15 cellular contexts compared by ENCODE assay signal in the genomic region with DNA sequence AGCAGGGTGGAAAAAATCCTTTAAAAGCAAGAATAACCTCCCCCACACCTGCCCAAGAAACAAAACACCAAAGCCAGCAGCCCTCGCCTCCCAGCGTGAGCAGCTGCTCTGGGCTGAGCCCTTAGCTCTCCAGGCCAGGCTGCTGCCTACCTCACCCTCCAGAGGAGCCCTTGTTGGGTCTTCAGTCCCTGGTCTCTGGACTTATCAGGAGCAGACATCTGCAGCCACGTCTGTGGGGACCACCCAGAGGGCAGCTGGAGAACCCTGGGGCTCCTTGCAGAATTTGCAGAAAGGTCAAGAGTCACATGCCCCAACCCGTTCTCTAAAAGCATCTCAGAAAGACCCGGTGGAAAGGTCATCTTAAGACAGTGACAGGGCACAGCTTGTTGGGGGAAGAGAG.
DNase-seq lines count a peak whose midpoint lies in the region; ATAC-seq, FAIRE-seq and TF ChIP-seq lines count a peak whose summit lies in the region.
"Had no signal": no experiment of that assay in that cellular context is flagged by ENCODE, and none has a peak within 500 bp of the region (broad histone marks: within the 10 kb centered on the region; RNA-seq: fewer than 3 reads in every experiment).

No MANE protein-coding gene starts in this region.

- H4K91ac ChIP-seq in neuronal stem cell (ENCODE audit: low read depth, low read length, poor library complexity) = no peak overlapping the region

- no peak overlapping the region for H3K14ac ChIP-seq in neuronal stem cell (ENCODE audit: low read length)

- H2BK120ac ChIP-seq in neuronal stem cell (ENCODE audit: low read depth, low read length) = no peak overlapping the region

- DNase-seq in NCI-H146 treated with DMSO at 0.1 percent for 48 hours (lab: John Stamatoyannopoulos, UW; ENCODE audit: unreplicated experiment) (peak; percentile 82), neuronal stem cell (ENCODE audit: low spot score) (peak; percentile 61), HTR-8/SVneo (ENCODE audit: insufficient read length, low spot score) (no peak), spleen (no peak)
- DNase-seq: activated naive CD4-positive, alpha-beta T cell; effector memory CD4-positive, alpha-beta T cell; immature natural killer cell; NCI-H1048; stimulated activated CD4-positive, alpha-beta T cell treated with anti-CD3 and anti-CD28 coated beads, Interleukin-2, amount 100 ng/mL, for 48 hours had no signal

- WGBS in ectodermal cell, 2 experiments = 3 to 6% methylated on average over 5 of the region's 5 CpGs
- no CpG with 5 or more reads among the region's 5 CpGs for WGBS in neuronal stem cell (ENCODE audit: extremely low coverage in 2 of 2, insufficient read length in 2 of 2, insufficient replicate concordance in 1 of 2), 2 donors
- WGBS in spleen, 5 donors = 54 to 72% (median 60%) methylated on average over 5 of the region's 5 CpGs

- H3K4me2 ChIP-seq in neuronal stem cell (ENCODE audit: insufficient read depth, low read length, poor library complexity, severe bottlenecking) = no peak overlapping the region
- H3K4me2 ChIP-seq: BLaER1 treated with 17β-estradiol and CSF1 and Interleukin-3, amounts not matched to agents 10 nM and 100 nM had no signal

- CTCF ChIA-PET in HEK293 (lab: Yijun Ruan, JAX) = interaction anchor here (0.7 to 1.3 kb wide), 2 partner anchors 122 to 125 kb away, joined by 3 to 4 read pairs; no protein-coding TSS in a partner anchor

- TF ChIP-seq CTCF in HEK293 (tag by site-specific recombination; IDR thresholded peaks at IDR 0.05) = no peak
- TF ChIP-seq CTCF in spleen (IDR thresholded peaks at IDR 0.05 in 8 of 11, conservative IDR thresholded peaks at IDR 0.05 in 3 of 11) = no peak

- intact Hi-C loops in spleen (cut with DNase I; ENCODE audit: low total_unique reads) = no loop called here

- H3K4me1 ChIP-seq in HEK293 (ENCODE audit: control insufficient read depth, insufficient read depth, low read length) (0 out of 2 replicates have a peak, but pooled peaks cover 2% of the 10 kb centered on the region), ectodermal cell (ENCODE audit: control insufficient read depth, insufficient read depth, low read length) (peaks cover 61% of the 10 kb centered on the region), neuronal stem cell (ENCODE audit: control insufficient read depth in 2 of 2, insufficient read depth in 1 of 2, low read depth in 1 of 2, low read length in 2 of 2) (peaks cover 27 to 60% of the 10 kb centered on the region in 2 donors), spleen (no peaks in the 10 kb centered on the region)

- H3K27ac ChIP-seq in HEK293 (ENCODE audit: extremely low read depth, low read depth, low read length) (no peak overlapping the region), ectodermal cell (ENCODE audit: insufficient read depth, low read depth, low read length, poor library complexity, severe bottlenecking) (peak overlapping the region; percentile 92), neuronal stem cell (replicated peaks; ENCODE audit: low read length) (peak overlapping the region; percentile 68), spleen (peak overlapping the region in 1 of 8 donors; percentile 38)
- H3K27ac ChIP-seq: BLaER1 treated with 17β-estradiol and CSF1 and Interleukin-3, amounts not matched to agents 10 nM and 100 nM; SJSA1 had no signal

- H3K79me1 ChIP-seq in neuronal stem cell (ENCODE audit: low read depth, low read length) = no peaks in the 10 kb centered on the region

- H3K18ac ChIP-seq in neuronal stem cell (ENCODE audit: low read length) = no peak overlapping the region

- POLR2A ChIA-PET in HEK293 (lab: Yijun Ruan, JAX) = no interaction called here

- H3K9me3 ChIP-seq in HEK293 (ENCODE audit: control insufficient read depth, insufficient read depth, low read depth, low read length) = no peaks in the 10 kb centered on the region
- H3K9me3 ChIP-seq in ectodermal cell (ENCODE audit: control insufficient read depth, low read length) = no peaks in the 10 kb centered on the region
- H3K9me3 ChIP-seq in neuronal stem cell (replicated peaks in 1 of 2; ENCODE audit: control insufficient read depth in 2 of 2, insufficient read depth in 1 of 2, low read depth in 1 of 2, low read length in 2 of 2) = no peaks in the 10 kb centered on the region
- H3K9me3 ChIP-seq in spleen = no peaks in the 10 kb centered on the region
- H3K9me3 ChIP-seq: BLaER1 treated with 17β-estradiol and CSF1 and Interleukin-3, amounts not matched to agents 10 nM and 100 nM; SJSA1 had no signal

- H2AK5ac ChIP-seq in neuronal stem cell (ENCODE audit: low read depth, low read length) = no peak overlapping the region

- no peak overlapping the region for H2BK15ac ChIP-seq in neuronal stem cell (ENCODE audit: low read length)

- H3K36me3 ChIP-seq in HEK293 (ENCODE audit: control insufficient read depth in 2 of 2, insufficient read depth in 1 of 2, low read length in 2 of 2) = no peaks in the 10 kb centered on the region
- no peaks in the 10 kb centered on the region for H3K36me3 ChIP-seq in ectodermal cell (ENCODE audit: control insufficient read depth, insufficient read depth, low read length)
- H3K36me3 ChIP-seq in neuronal stem cell (replicated peaks in 1 of 2; ENCODE audit: control insufficient read depth in 2 of 2, insufficient read depth in 2 of 2, low read length in 2 of 2) = no peaks in the 10 kb centered on the region
- no peaks in the 10 kb centered on the region for H3K36me3 ChIP-seq in spleen
- H3K36me3 ChIP-seq: BLaER1 treated with 17β-estradiol and CSF1 and Interleukin-3, amounts not matched to agents 10 nM and 100 nM; SJSA1 had no signal

- no peak for ATAC-seq in GM21576 (IDR thresholded peaks at IDR 0.05; ENCODE audit: unreplicated experiment)

- TF ChIP-seq POLR2A in spleen (IDR thresholded peaks at IDR 0.05) = no peak

- H3K4me3 ChIP-seq in HEK293 (ENCODE audit: low read depth, low read length) (no peak overlapping the region), ectodermal cell (ENCODE audit: insufficient read depth, low read depth, low read length) (no peak overlapping the region), neuronal stem cell (ENCODE audit: low read length in 2 of 2) (no peak overlapping the region), spleen (no peak overlapping the region)
- H3K4me3 ChIP-seq: BLaER1 treated with 17β-estradiol and CSF1 and Interleukin-3, amounts not matched to agents 10 nM and 100 nM; SJSA1 had no signal

- no peak for FAIRE-seq in HTR-8/SVneo (lab: Jason Lieb, UNC)
- FAIRE-seq: urothelium cell line had no signal

- no peaks in the 10 kb centered on the region for H3K27me3 ChIP-seq in ectodermal cell (ENCODE audit: control insufficient read depth, insufficient read depth, low read length, poor library complexity, severe bottlenecking)
- H3K27me3 ChIP-seq in neuronal stem cell (ENCODE audit: control insufficient read depth in 3 of 3, insufficient read depth in 3 of 3, low read depth in 1 of 3, low read length in 3 of 3) = no peaks in the 10 kb centered on the region
- peaks cover 0 to 11% (median 0%) of the 10 kb centered on the region in 7 donors for H3K27me3 ChIP-seq in spleen (replicated peaks in 1 of 7)
- H3K27me3 ChIP-seq: BLaER1 treated with 17β-estradiol and CSF1 and Interleukin-3, amounts not matched to agents 10 nM and 100 nM; SJSA1 had no signal

- no peak overlapping the region for H3K9ac ChIP-seq in neuronal stem cell (ENCODE audit: low read depth, low read length, poor library complexity)
- H3K9ac ChIP-seq: BLaER1 treated with 17β-estradiol and CSF1 and Interleukin-3, amounts not matched to agents 10 nM and 100 nM had no signal

- no peak overlapping the region for H2BK5ac ChIP-seq in neuronal stem cell (ENCODE audit: low read length)

- no peak overlapping the region for H3K4ac ChIP-seq in neuronal stem cell (ENCODE audit: low read length)

- H3K23ac ChIP-seq in neuronal stem cell (ENCODE audit: low read depth, low read length, poor library complexity) = no peak overlapping the region

- no peak overlapping the region for H2AFZ ChIP-seq in neuronal stem cell (ENCODE audit: low read length)

- H2BK12ac ChIP-seq in neuronal stem cell (ENCODE audit: low read length) = no peak overlapping the region

- H4K8ac ChIP-seq in neuronal stem cell (ENCODE audit: low read depth, low read length) = no peak overlapping the region

TF ChIP-seq in HEK293, 187 proteins besides CTCF, POLR2A, EP300 and RAD21:
- TF ChIP-seq MYNN (tag by site-specific recombination; IDR thresholded peaks at IDR 0.05; ENCODE audit: borderline replicate concordance) = no peak
- 0 out of 2 replicates have a peak, but pooled peaks have one; percentile 12 for TF ChIP-seq GLIS1 (tag by site-specific recombination; IDR thresholded peaks at IDR 0.05)
- TF ChIP-seq, protein P1, sequence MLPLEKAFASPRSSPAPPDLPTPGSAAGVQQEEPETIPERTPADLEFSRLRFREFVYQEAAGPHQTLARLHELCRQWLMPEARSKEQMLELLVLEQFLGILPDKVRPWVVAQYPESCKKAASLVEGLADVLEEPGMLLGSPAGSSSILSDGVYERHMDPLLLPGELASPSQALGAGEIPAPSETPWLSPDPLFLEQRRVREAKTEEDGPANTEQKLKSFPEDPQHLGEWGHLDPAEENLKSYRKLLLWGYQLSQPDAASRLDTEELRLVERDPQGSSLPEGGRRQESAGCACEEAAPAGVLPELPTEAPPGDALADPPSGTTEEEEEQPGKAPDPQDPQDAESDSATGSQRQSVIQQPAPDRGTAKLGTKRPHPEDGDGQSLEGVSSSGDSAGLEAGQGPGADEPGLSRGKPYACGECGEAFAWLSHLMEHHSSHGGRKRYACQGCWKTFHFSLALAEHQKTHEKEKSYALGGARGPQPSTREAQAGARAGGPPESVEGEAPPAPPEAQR (tag by site-specific recombination; IDR thresholded peaks at IDR 0.05) = no peak

Comparison
In these comparisons a context has a peak if more than half of its experiments do, and no peak if none do; other contexts are left out.
1. DNase-seq: peak in NCI-H146 treated with DMSO at 0.1 percent for 48 hours (single experiment) and neuronal stem cell (single experiment); none in HTR-8/SVneo (single experiment) and spleen (single experiment).